ENCODE assay signal across 31 cellular contexts in the genomic region with DNA sequence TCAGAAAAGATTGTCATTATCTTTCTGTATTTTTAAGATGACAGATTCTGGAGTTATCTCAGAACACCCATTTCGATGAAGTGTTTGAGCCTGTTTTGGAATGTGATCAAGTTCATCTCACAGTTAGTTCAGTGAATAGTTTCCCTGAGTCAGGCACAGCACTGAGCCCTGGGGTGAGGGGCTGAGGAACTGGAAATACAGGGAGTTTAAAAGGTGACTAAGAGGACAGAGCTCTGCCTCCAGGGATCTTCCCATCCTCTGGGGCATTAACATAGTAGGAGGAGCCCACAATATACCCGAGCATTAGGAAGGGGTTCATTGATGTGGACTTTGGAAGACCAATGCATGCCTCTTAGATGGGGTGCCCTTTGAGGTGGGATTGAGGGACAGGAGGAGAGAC.
DNase-seq lines count a peak whose midpoint lies in the region; ATAC-seq and TF ChIP-seq lines count a peak whose summit lies in the region.
"Had no signal": no experiment of that assay in that cellular context is flagged by ENCODE, and none has a peak within 500 bp of the region (broad histone marks: within the 10 kb centered on the region; RNA-seq: fewer than 3 reads in every experiment).

No MANE protein-coding gene starts in this region.

- H3K27ac ChIP-seq in breast epithelium: no peak overlapping the region
- H3K27ac ChIP-seq in tibial nerve: no peak overlapping the region
- H3K27ac ChIP-seq: 22Rv1, cardiac muscle cell, heart left ventricle had no signal

- H3K4me1 Mint-ChIP-seq in MCF 10A (ENCODE audit: insufficient read depth, unreplicated experiment): peaks cover 20% of the 10 kb centered on the region
- H3K4me1 Mint-ChIP-seq: activated CD4-positive, alpha-beta T cell treated with anti-CD3 and anti-CD28 coated beads, Interleukin-2, amount 10 ng/mL, durations not matched to agents 7 days and 5 days; CD14-positive monocyte; stimulated activated effector memory CD8-positive, alpha-beta T cell treated with anti-CD3 and anti-CD28 coated beads, Interleukin-12 subunit alpha, Interleukin-12 subunit beta, amount 100 ng/mL, for 72 hours had no signal

- H3K4me1 ChIP-seq in breast epithelium: no peaks in the 10 kb centered on the region
- H3K4me1 ChIP-seq in tibial nerve: peaks cover 0 to 11% (median 0%) of the 10 kb centered on the region in 4 donors

- DNase-seq in MCF 10A (ENCODE audit: unreplicated experiment) (peak; percentile 6), breast epithelium (ENCODE audit: low spot score in 2 of 2) (no peak), T47D (ENCODE audit: low read depth in 1 of 2, low spot score in 1 of 2) (peak; percentile 14 to 76), iPS-NIHi7 (ENCODE audit: extremely low spot score) (peak; percentile 53), tibial nerve (ENCODE audit: low spot score in 2 of 2) (no peak), SIG-M5 treated with dmso at 0.1 percent for 504 hours (lab: John Stamatoyannopoulos, UW; ENCODE audit: unreplicated experiment) (no peak)
- DNase-seq: activated CD4-positive, alpha-beta T cell treated with anti-CD3 and anti-CD28 coated beads, Interleukin-2, amount 10 ng/mL, durations not matched to agents 7 days and 5 days; activated effector memory CD4-positive, alpha-beta T cell treated with Interleukin-2 at 50 U/mL for 16 hours; activated T-cell treated with anti-CD3 and anti-CD28 coated beads, Interleukin-2, amount 50 U/mL, for 1 hour; Calu3; DND-41; effector memory CD4-positive, alpha-beta T cell; erythroblast; heart left ventricle; KBM-7; left colon; NCI-H1436 treated with DMSO at 0.1 percent for 48 hours; NCI-H2081 treated with DMSO at 0.1 percent for 48 hours; NCI-H2227 treated with DMSO at 0.1 percent for 48 hours; NCI-H526 treated with DMSO at 0.1 percent for 48 hours; PC-3; SHP77 treated with DMSO at 0.1 percent for 48 hours; substantia nigra had no signal

- TF ChIP-seq CTCF in MCF 10A (IDR thresholded peaks at IDR 0.05; ENCODE audit: unreplicated experiment) (no peak), breast epithelium (IDR thresholded peaks at IDR 0.05) (no peak), tibial nerve (IDR thresholded peaks at IDR 0.05) (no peak)

- H3K27me3 ChIP-seq in breast epithelium (no peaks in the 10 kb centered on the region), tibial nerve (no peaks in the 10 kb centered on the region)

- intact Hi-C loops in MCF 10A (cut with micrococcal nuclease): no loop called here
- intact Hi-C loops in breast epithelium (cut with DNase I; ENCODE audit: low total_unique reads): no loop called here

- H3K9me3 Mint-ChIP-seq in MCF 10A (ENCODE audit: unreplicated experiment): no peaks in the 10 kb centered on the region
- H3K9me3 Mint-ChIP-seq: activated CD4-positive, alpha-beta T cell treated with anti-CD3 and anti-CD28 coated beads, Interleukin-2, amount 10 ng/mL, durations not matched to agents 7 days and 5 days had no signal

- in situ Hi-C loops in T47D (cut with HindIII; ENCODE audit: low pct_unique_long_range_greater_than_20kb, low sequenced_read_pairs): no loop called here

- H3K9me3 ChIP-seq in breast epithelium: no peaks in the 10 kb centered on the region
- H3K9me3 ChIP-seq in tibial nerve: no peaks in the 10 kb centered on the region
- H3K9me3 ChIP-seq: heart left ventricle had no signal

- no peak overlapping the region for H3K4me3 ChIP-seq in breast epithelium
- H3K4me3 ChIP-seq in tibial nerve: no peak overlapping the region
- H3K4me3 ChIP-seq: cardiac muscle cell, heart left ventricle had no signal

- BruUV-seq in MCF 10A (replicated peaks; lab: Mats Ljungman, UMichigan): no TSS peak

- TF ChIP-seq POLR2A in breast epithelium (IDR thresholded peaks at IDR 0.05) (no peak), tibial nerve (IDR thresholded peaks at IDR 0.05) (no peak)

- CTCF ChIA-PET in MCF 10A (lab: Yijun Ruan, JAX): no interaction called here

- no peaks in the 10 kb centered on the region for H3K36me3 ChIP-seq in breast epithelium
- H3K36me3 ChIP-seq in tibial nerve: no peaks in the 10 kb centered on the region
- H3K36me3 ChIP-seq: cardiac muscle cell, heart left ventricle had no signal

- no peak for ATAC-seq in HG03108 (IDR thresholded peaks at IDR 0.05; ENCODE audit: unreplicated experiment)
- ATAC-seq in GM21367 (IDR thresholded peaks at IDR 0.05; ENCODE audit: unreplicated experiment): no peak
- ATAC-seq: activated naive CD4-positive, alpha-beta T cell treated with anti-CD3 and anti-CD28 coated beads, Interleukin-2, amount 50 U/mL, for 72 hours; heart left ventricle; left colon; natural killer cell treated with Interleukin-12 subunit alpha and Interleukin-12 subunit beta and Interleukin-15 and Interleukin-18, amount 100 ng/mL, for 72 hours; PC-3; stimulated activated effector memory CD8-positive, alpha-beta T cell treated with anti-CD3 and anti-CD28 coated beads, Interleukin-12 subunit alpha, Interleukin-12 subunit beta, amount 100 ng/mL, for 72 hours had no signal

- H3K27ac Mint-ChIP-seq in MCF 10A (ENCODE audit: low read depth, unreplicated experiment): no peak overlapping the region
- H3K27ac Mint-ChIP-seq: activated CD4-positive, alpha-beta T cell treated with anti-CD3 and anti-CD28 coated beads, Interleukin-2, amount 10 ng/mL, durations not matched to agents 7 days and 5 days; activated naive CD4-positive, alpha-beta T cell treated with anti-CD3 and anti-CD28 coated beads, Interleukin-2, amount 50 U/mL, for 72 hours; natural killer cell treated with Interleukin-12 subunit alpha and Interleukin-12 subunit beta and Interleukin-15 and Interleukin-18, amount 100 ng/mL, for 72 hours; stimulated activated effector memory CD8-positive, alpha-beta T cell treated with anti-CD3 and anti-CD28 coated beads, Interleukin-12 subunit alpha, Interleukin-12 subunit beta, amount 100 ng/mL, for 72 hours had no signal

- no peak overlapping the region for H3K4me3 Mint-ChIP-seq in MCF 10A (ENCODE audit: unreplicated experiment)
- H3K4me3 Mint-ChIP-seq: activated CD4-positive, alpha-beta T cell treated with anti-CD3 and anti-CD28 coated beads, Interleukin-2, amount 10 ng/mL, durations not matched to agents 7 days and 5 days; CD14-positive monocyte; natural killer cell treated with Interleukin-12 subunit alpha and Interleukin-12 subunit beta and Interleukin-15 and Interleukin-18, amount 100 ng/mL, for 72 hours; stimulated activated effector memory CD8-positive, alpha-beta T cell treated with anti-CD3 and anti-CD28 coated beads, Interleukin-12 subunit alpha, Interleukin-12 subunit beta, amount 100 ng/mL, for 72 hours had no signal

- WGBS in tibial nerve, 2 donors: 65 to 66% methylated on average over 2 of the region's 2 CpGs

- H3K27me3 Mint-ChIP-seq in MCF 10A (ENCODE audit: insufficient read depth, unreplicated experiment): peaks cover 21% of the 10 kb centered on the region
- H3K27me3 Mint-ChIP-seq: activated CD4-positive, alpha-beta T cell treated with anti-CD3 and anti-CD28 coated beads, Interleukin-2, amount 10 ng/mL, durations not matched to agents 7 days and 5 days had no signal

- TF ChIP-seq EP300 in tibial nerve (IDR thresholded peaks at IDR 0.05): no peak

- POLR2A ChIA-PET in MCF 10A (lab: Yijun Ruan, JAX): no interaction called here

- H3K36me3 Mint-ChIP-seq in MCF 10A (ENCODE audit: insufficient read depth, unreplicated experiment): peaks cover 6% of the 10 kb centered on the region
- H3K36me3 Mint-ChIP-seq: activated naive CD4-positive, alpha-beta T cell treated with anti-CD3 and anti-CD28 coated beads, Interleukin-2, amount 50 U/mL, for 72 hours; CD14-positive monocyte; natural killer cell treated with Interleukin-12 subunit alpha and Interleukin-12 subunit beta and Interleukin-15 and Interleukin-18, amount 100 ng/mL, for 72 hours; stimulated activated effector memory CD8-positive, alpha-beta T cell treated with anti-CD3 and anti-CD28 coated beads, Interleukin-12 subunit alpha, Interleukin-12 subunit beta, amount 100 ng/mL, for 72 hours had no signal

Comparison
In these comparisons a context has a peak if more than half of its experiments do, and no peak if none do; other contexts are left out.
1. DNase-seq: peak in MCF 10A (single experiment), T47D (2 of 2) and iPS-NIHi7 (single experiment); none in breast epithelium (0 of 2), tibial nerve (0 of 2) and SIG-M5 treated with dmso at 0.1 percent for 504 hours (single experiment).